In genomic region chr7:98930921-98931320, GRCh38 we compare ENCODE assay signal across 8 cellular contexts.
DNase-seq lines count a peak whose midpoint lies in the region; ATAC-seq lines count a peak whose summit lies in the region.

No MANE protein-coding gene starts in this region.

- peaks cover 43 to 63% of the 10 kb centered on the region in 2 donors for H3K36me3 Mint-ChIP-seq in stimulated activated naive B cell treated with anti-CD40 and anti-IgM and Interleukin-4, amounts not matched to agents 10 μg/mL and 1 μg/mL and 100 μg/mL, for 72 hours

- H3K4me1 Mint-ChIP-seq in stimulated activated naive B cell treated with anti-CD40 and anti-IgM and Interleukin-4, amounts not matched to agents 10 μg/mL and 1 μg/mL and 100 μg/mL, for 72 hours = peaks cover 0 to 7% of the 10 kb centered on the region in 2 donors

- peak; percentile 3 for DNase-seq in stimulated activated CD4-positive, alpha-beta T cell treated with anti-CD3 and anti-CD28 coated beads, Interleukin-2, amount 100 ng/mL, for 4 hours (ENCODE audit: low read depth)
- DNase-seq in stimulated activated CD4-positive, alpha-beta T cell treated with anti-CD3 and anti-CD28 coated beads, Interleukin-15, amount 100 ng/mL, for 24 hours = no peak
- peak; percentile 18 for DNase-seq in activated effector memory CD4-positive, alpha-beta T cell treated with Interleukin-2 at 50 U/mL for 16 hours
- DNase-seq in stimulated activated naive B cell treated with anti-CD40 and anti-IgM and Interleukin-4, amounts not matched to agents 10 μg/mL and 1 μg/mL and 100 μg/mL, for 72 hours = no peak
- no peak for DNase-seq in glomerular visceral epithelial cell (ENCODE audit: extremely low spot score)
- DNase-seq in superior temporal gyrus (ENCODE audit: extremely low spot score) = no peak
- no peak for DNase-seq in hippocampal formation (lab: John Stamatoyannopoulos, UW)

- peak overlapping the region in 1 of 2 donors; percentile 17 for H3K4me3 Mint-ChIP-seq in stimulated activated naive B cell treated with anti-CD40 and anti-IgM and Interleukin-4, amounts not matched to agents 10 μg/mL and 1 μg/mL and 100 μg/mL, for 72 hours

- no peaks in the 10 kb centered on the region for H3K9me3 Mint-ChIP-seq in stimulated activated naive B cell treated with anti-CD40 and anti-IgM and Interleukin-4, amounts not matched to agents 10 μg/mL and 1 μg/mL and 100 μg/mL, for 72 hours

- peak; percentile 69 for ATAC-seq in HG03280 (IDR thresholded peaks at IDR 0.05; ENCODE audit: unreplicated experiment)
- peak; percentile 53 to 89 for ATAC-seq in stimulated activated naive B cell treated with anti-CD40 and anti-IgM and Interleukin-4, amounts not matched to agents 10 μg/mL and 1 μg/mL and 100 μg/mL, for 72 hours (replicated peaks)

- peak overlapping the region; percentile 84 for H3K27ac Mint-ChIP-seq in stimulated activated naive B cell treated with anti-CD40 and anti-IgM and Interleukin-4, amounts not matched to agents 10 μg/mL and 1 μg/mL and 100 μg/mL, for 72 hours

- no peaks in the 10 kb centered on the region for H3K27me3 Mint-ChIP-seq in stimulated activated naive B cell treated with anti-CD40 and anti-IgM and Interleukin-4, amounts not matched to agents 10 μg/mL and 1 μg/mL and 100 μg/mL, for 72 hours

Comparison
In these comparisons a context has a peak if more than half of its experiments do, and no peak if none do; other contexts are left out.
1. DNase-seq: peak in stimulated activated CD4-positive, alpha-beta T cell treated with anti-CD3 and anti-CD28 coated beads, Interleukin-2, amount 100 ng/mL, for 4 hours (single experiment) and activated effector memory CD4-positive, alpha-beta T cell treated with Interleukin-2 at 50 U/mL for 16 hours (single experiment); none in stimulated activated CD4-positive, alpha-beta T cell treated with anti-CD3 and anti-CD28 coated beads, Interleukin-15, amount 100 ng/mL, for 24 hours (single experiment), stimulated activated naive B cell treated with anti-CD40 and anti-IgM and Interleukin-4, amounts not matched to agents 10 μg/mL and 1 μg/mL and 100 μg/mL, for 72 hours (single experiment), glomerular visceral epithelial cell (single experiment), superior temporal gyrus (single experiment) and hippocampal formation (0 of 2).